Comparison of ENCODE assay signal across 8 cellular contexts in the genomic region with DNA sequence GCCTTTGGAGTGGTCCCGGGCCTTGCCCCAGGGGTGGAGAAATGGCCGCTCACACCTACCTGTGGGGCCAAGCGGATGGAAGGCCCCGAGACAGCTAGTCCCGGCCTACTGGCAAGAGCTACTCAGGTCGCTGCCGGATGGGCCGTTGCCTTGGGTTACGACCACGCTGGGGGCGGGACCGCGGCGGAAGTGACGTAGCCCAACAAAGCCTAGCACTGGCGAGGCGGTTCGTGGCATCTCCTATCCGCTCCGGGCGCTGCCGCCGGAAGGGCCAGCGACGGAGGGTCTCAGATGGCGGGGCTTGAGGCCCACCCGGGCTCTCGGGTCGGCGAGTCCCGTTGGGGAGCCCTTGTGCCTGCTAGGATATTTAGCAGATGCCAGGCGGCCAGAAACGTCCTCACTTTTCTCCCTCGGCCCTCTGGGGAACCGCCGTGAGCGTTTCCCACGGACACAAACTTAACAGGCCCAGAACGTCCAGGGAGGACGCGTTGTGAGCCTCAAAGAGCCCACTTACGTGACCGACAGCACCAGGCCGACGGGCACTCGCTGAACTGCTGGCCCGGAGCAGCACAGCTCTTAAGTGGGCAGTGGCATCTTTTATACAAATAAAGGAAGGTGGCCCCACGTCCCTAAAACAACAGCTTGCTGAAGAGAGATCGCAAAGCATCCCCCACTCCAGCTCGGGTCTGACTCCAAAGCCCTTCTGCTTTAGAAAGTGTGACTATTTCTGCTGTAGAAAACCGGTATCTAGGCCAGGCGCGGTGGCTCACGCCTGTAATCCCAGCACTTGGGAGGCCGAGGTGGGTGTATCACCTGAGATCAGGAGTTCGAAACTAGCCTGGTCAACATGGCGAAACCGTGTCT. TPM values are rescaled to one million over a fixed set of nuclear protein-coding genes. Genes with fewer than 3 reads are reported as not detected.
A peak's percentile ranks its signal among the peaks of the same experiment; 100 is the strongest.
DNase-seq lines count a peak whose midpoint lies in the region; ATAC-seq and TF ChIP-seq lines count a peak whose summit lies in the region.

A gene with protein sequence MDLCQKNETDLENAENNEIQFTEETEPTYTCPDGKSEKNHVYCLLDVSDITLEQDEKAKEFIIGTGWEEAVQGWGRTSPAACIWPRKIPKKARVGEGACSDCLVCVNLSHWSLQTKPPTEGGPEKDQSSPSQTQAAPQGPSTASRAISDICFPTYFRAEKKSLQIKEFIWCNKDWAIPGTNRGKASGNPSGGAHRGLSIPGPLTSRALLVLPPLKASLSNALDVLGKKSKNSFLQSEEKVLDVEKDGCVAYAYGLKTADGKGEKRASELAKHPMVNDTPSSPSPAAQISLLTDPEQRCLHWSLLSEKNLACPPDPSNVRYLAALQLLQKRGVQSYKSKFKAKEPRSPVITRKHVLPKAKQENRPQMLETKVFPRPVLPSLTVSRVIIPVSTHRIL (minus strand): TSS at position 162 of the 864 bp plus-strand sequence. CDS start 13,283 bp downstream, outside the sequence.

- H3K4me3 ChIP-seq in liver (ENCODE audit: low read depth in 1 of 3, low read length in 3 of 3): peak within 1 kb of the TSS; percentile 56 to 98 (median 74)

- no peaks in the 10 kb centered on the region for H3K9me3 ChIP-seq in liver (ENCODE audit: control insufficient read depth in 4 of 4, low read length in 3 of 4)

- peak; percentile 96 for ATAC-seq in GM19395 (IDR thresholded peaks at IDR 0.05; ENCODE audit: unreplicated experiment)
- ATAC-seq in HG03521 (IDR thresholded peaks at IDR 0.05; ENCODE audit: unreplicated experiment): peak; percentile 97

- whole genome bisulfite sequencing in liver: 12% methylated on average over 58 of the region's 58 CpGs

- H3K27me3 ChIP-seq in liver (ENCODE audit: control insufficient read depth in 4 of 4, insufficient read depth in 4 of 4, low read length in 3 of 4): no peaks in the 10 kb centered on the region

- no peak for TF ChIP-seq CTCF in liver (IDR thresholded peaks at IDR 0.05; ENCODE audit: low read depth, low read length, missing input control)

- DNase-seq in CD1c-positive myeloid dendritic cell (ENCODE audit: extremely low spot score) (peak; percentile 97), NCI-H69 (lab: John Stamatoyannopoulos, UW) (peak; percentile 93), dermis microvascular lymphatic vessel endothelial cell (ENCODE audit: low read depth in 2 of 2) (peak; percentile 91 to 97)
- peak; percentile 96 to 98 for DNase-seq in activated CD4-positive, alpha-beta T cell treated with anti-CD3 and anti-CD28 coated beads, Interleukin-2, amount 50 U/mL, for 24 hours (ENCODE audit: low read depth in 1 of 2, low spot score in 1 of 2)
- peak; percentile 96 for DNase-seq in stimulated activated CD4-positive, alpha-beta T cell treated with anti-CD3 and anti-CD28 coated beads, Interleukin-2, amount 100 ng/mL, for 48 hours

- H3K9ac ChIP-seq in liver (ENCODE audit: low read depth in 1 of 2, low read length in 2 of 2): peak within 1 kb of the TSS; percentile 79 to 85

- H3K27ac ChIP-seq in liver (ENCODE audit: low read depth in 1 of 2, low read length in 2 of 2): peak within 1 kb of the TSS; percentile 78 to 95

- H3K36me3 ChIP-seq in liver (ENCODE audit: control insufficient read depth in 4 of 4, insufficient read depth in 3 of 4, low read depth in 1 of 4, low read length in 3 of 4): peaks cover 0 to 1% (median 0%) of the 10 kb centered on the region in 4 donors

- peaks cover 2 to 9% (median 5%) of the 10 kb centered on the region in 4 donors for H3K4me1 ChIP-seq in liver (ENCODE audit: control insufficient read depth in 4 of 4, insufficient read depth in 4 of 4, low read length in 3 of 4)

- peak in 1 of 2 donors; percentile 20 for TF ChIP-seq RAD21 in liver (IDR thresholded peaks at IDR 0.05)

TF ChIP-seq in liver, 16 proteins besides CTCF, POLR2A, EP300 and RAD21:
- TF ChIP-seq SP1 (IDR thresholded peaks at IDR 0.05) (peak; percentile 42), FOXA2 (IDR thresholded peaks at IDR 0.05) (no peak), GABPA (IDR thresholded peaks at IDR 0.05 in 1 of 2, conservative IDR thresholded peaks at IDR 0.05 in 1 of 2) (peak; percentile 82 to 92), YY1 (IDR thresholded peaks at IDR 0.05) (peak; percentile 74), TAF1 (conservative IDR thresholded peaks at IDR 0.05) (peak; percentile 44)

RNA-seq across cellular contexts. Expression of the gene that starts here (rescaled TPM):
- total RNA-seq in dermis microvascular lymphatic vessel endothelial cell (0.26 and 0.51 TPM in 2 replicates), liver (under 1 TPM; 0.08 to 0.42 TPM)
- 1 to 10 TPM in 1 of 2 donors, under 1 TPM in 1; 0.47 to 1.4 TPM for polyA plus RNA-seq in liver

Comparison
In these comparisons a context has a peak if more than half of its experiments do, and no peak if none do; other contexts are left out.
1. Peak in every context shown above with its lines: DNase-seq, ATAC-seq, H3K4me3 ChIP-seq and H3K27ac ChIP-seq.
2. Peak in DNase-seq in dermis microvascular lymphatic vessel endothelial cell; RNA of the gene not detected or under 1 TPM.